In the genomic region with DNA sequence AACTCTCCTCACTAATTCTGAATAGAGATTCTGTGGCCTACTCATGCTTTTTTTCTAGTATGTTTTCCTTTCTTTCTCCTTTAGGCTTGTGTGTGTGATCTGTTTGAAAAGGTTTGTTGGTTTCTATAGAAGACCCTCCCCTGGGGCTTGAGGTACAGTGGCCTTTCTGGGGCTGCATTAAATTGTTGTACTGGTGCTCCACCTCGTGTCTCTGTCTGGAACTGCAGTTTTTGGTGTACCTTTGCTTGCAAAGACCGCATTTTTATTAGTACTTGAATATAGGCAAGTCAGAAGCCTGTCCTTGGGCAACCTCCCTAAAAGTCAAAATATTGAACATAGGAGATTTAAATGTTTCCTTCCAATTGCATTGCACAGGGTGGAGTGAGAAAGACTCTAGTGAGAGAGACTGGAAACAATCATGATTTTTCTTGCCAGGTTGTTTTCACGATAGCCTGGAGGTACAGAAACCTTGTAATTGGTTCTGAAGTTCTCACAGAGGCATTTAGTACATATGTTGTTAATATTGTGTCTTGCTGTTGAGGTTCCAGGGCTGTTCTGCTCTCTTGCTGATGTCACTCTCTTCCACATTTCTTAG, we compare ENCODE assay signal across 9 cellular contexts. TPM values are rescaled to one million over a fixed set of nuclear protein-coding genes. Genes with fewer than 3 reads are reported as not detected.
A peak's percentile ranks its signal among the peaks of the same experiment; 100 is the strongest.
DNase-seq lines count a peak whose midpoint lies in the region; ATAC-seq and TF ChIP-seq lines count a peak whose summit lies in the region.
"Had no signal": no experiment of that assay in that cellular context is flagged by ENCODE, and none has a peak within 500 bp of the region (broad histone marks: within the 10 kb centered on the region; RNA-seq: fewer than 3 reads in every experiment).

No MANE protein-coding gene starts in this region.

- WGBS in esophagus muscularis mucosa, result 39% methylated on average over 3 of the region's 3 CpGs

- H3K36me3 ChIP-seq in cardiac muscle cell (no peaks in the 10 kb centered on the region), MM.1S (replicated peaks; ENCODE audit: insufficient read depth, low read length) (no peaks in the 10 kb centered on the region), SU-DHL-6 (ENCODE audit: low read length) (no peaks in the 10 kb centered on the region), esophagus muscularis mucosa (no peaks in the 10 kb centered on the region)

- H3K4me3 ChIP-seq in cardiac muscle cell (no peak overlapping the region), MM.1S (ENCODE audit: low read length) (no peak overlapping the region), SU-DHL-6 (ENCODE audit: insufficient read depth, low read length, poor library complexity, severe bottlenecking) (no peak overlapping the region), esophagus muscularis mucosa (no peak overlapping the region)

- H3K9me3 ChIP-seq in cardiac muscle cell (ENCODE audit: low read depth) (no peaks in the 10 kb centered on the region), MM.1S (replicated peaks; ENCODE audit: insufficient read depth, low read length) (no peaks in the 10 kb centered on the region), SU-DHL-6 (ENCODE audit: insufficient read depth, low read length) (no peaks in the 10 kb centered on the region), esophagus muscularis mucosa (peaks cover 0 to 3% (median 1%) of the 10 kb centered on the region in 4 donors)

- DNase-seq in cardiac muscle cell (ENCODE audit: low read depth in 1 of 2, low spot score in 1 of 2) (peak; percentile 65 to 77), left ventricle myocardium superior (no peak), H4 (ENCODE audit: low spot score) (peak; percentile 33), MM.1S (peak; percentile 57), esophagus muscularis mucosa (ENCODE audit: extremely low spot score) (no peak), pulmonary artery endothelial cell (ENCODE audit: low read depth, low spot score) (peak; percentile 1)
- DNase-seq in activated CD4-positive, CD25-positive, alpha-beta regulatory T cell treated with anti-CD3 and anti-CD28 coated beads, Interleukin-2, amount 50 U/mL, for 72 hours, result no peak

- no peak for TF ChIP-seq EP300 in esophagus muscularis mucosa (IDR thresholded peaks at IDR 0.05)

- no peak overlapping the region for H3K4me2 ChIP-seq in MM.1S (ENCODE audit: low read depth, low read length)
- H3K4me2 ChIP-seq in SU-DHL-6 (ENCODE audit: low read depth, low read length, poor library complexity, severe bottlenecking), result no peak overlapping the region

- H3K27me3 ChIP-seq in cardiac muscle cell, result no peaks in the 10 kb centered on the region
- no peaks in the 10 kb centered on the region for H3K27me3 ChIP-seq in MM.1S (replicated peaks; ENCODE audit: insufficient read depth, low read length)
- H3K27me3 ChIP-seq in SU-DHL-6 (ENCODE audit: low read length), result no peaks in the 10 kb centered on the region
- no peaks in the 10 kb centered on the region for H3K27me3 ChIP-seq in esophagus muscularis mucosa

- no peak for TF ChIP-seq POLR2A in esophagus muscularis mucosa (IDR thresholded peaks at IDR 0.05; ENCODE audit: low read depth)

- H3K79me2 ChIP-seq in MM.1S (ENCODE audit: low read length), result no peaks in the 10 kb centered on the region
- H3K79me2 ChIP-seq in SU-DHL-6 (ENCODE audit: insufficient read depth, low read length), result no peaks in the 10 kb centered on the region

- H2AFZ ChIP-seq in MM.1S (ENCODE audit: low read length) (no peak overlapping the region), SU-DHL-6 (ENCODE audit: low read depth, low read length, severe bottlenecking) (no peak overlapping the region)

- H3K4me1 ChIP-seq in cardiac muscle cell (ENCODE audit: low read depth) (no peaks in the 10 kb centered on the region), MM.1S (ENCODE audit: low read length) (no peaks in the 10 kb centered on the region), esophagus muscularis mucosa (no peaks in the 10 kb centered on the region)

- H3K9ac ChIP-seq in MM.1S (ENCODE audit: low read length) (no peak overlapping the region), SU-DHL-6 (ENCODE audit: low read length) (no peak overlapping the region)

- intact Hi-C loops in left ventricle myocardium superior (cut with micrococcal nuclease) (no loop called here), esophagus muscularis mucosa (cut with DNase I) (no loop called here)

- ATAC-seq in left ventricle myocardium superior, result no peak

- H3K9me2 ChIP-seq in MM.1S (replicated peaks; ENCODE audit: insufficient read depth, low read length), result no peaks in the 10 kb centered on the region
- no peaks in the 10 kb centered on the region for H3K9me2 ChIP-seq in SU-DHL-6 (replicated peaks; ENCODE audit: insufficient read depth, low read length)

- H3K27ac ChIP-seq in cardiac muscle cell (no peak overlapping the region), MM.1S (ENCODE audit: low read length) (no peak overlapping the region), SU-DHL-6 (ENCODE audit: low read depth, low read length) (no peak overlapping the region), esophagus muscularis mucosa (replicated peaks in 1 of 4) (no peak overlapping the region)

- H3F3A ChIP-seq in MM.1S (ENCODE audit: insufficient read depth, low read length) (no peaks in the 10 kb centered on the region), SU-DHL-6 (ENCODE audit: insufficient read depth) (no peaks in the 10 kb centered on the region)

- H4K20me1 ChIP-seq in MM.1S (ENCODE audit: insufficient read depth, low read length) (no peaks in the 10 kb centered on the region), SU-DHL-6 (ENCODE audit: low read depth, low read length) (no peaks in the 10 kb centered on the region)

- TF ChIP-seq CTCF in cardiac muscle cell (IDR thresholded peaks at IDR 0.05; ENCODE audit: low read depth, low read length) (peak; percentile 86), MM.1S (IDR thresholded peaks at IDR 0.05; ENCODE audit: low read length) (peak; percentile 89), SU-DHL-6 (IDR thresholded peaks at IDR 0.05; ENCODE audit: insufficient read depth, low read length, poor library complexity, severe bottlenecking) (peak; percentile 50), esophagus muscularis mucosa (IDR thresholded peaks at IDR 0.05) (peak; percentile 44 to 62 (median 47))

RNA-seq across cellular contexts. Expression of gene SLCO1B1, which starts 39.0 kb away (rescaled TPM):
- total RNA-seq in cardiac muscle cell (not detected in 2 replicates), left ventricle myocardium superior (not detected), esophagus muscularis mucosa (not detected), pulmonary artery endothelial cell (not detected in 2 replicates)
- not detected in 2 replicates for polyA plus RNA-seq in cardiac muscle cell
- not detected in 2 replicates for total RNA-seq in H4 (2014; rRNA removed; shearing (Covaris generic))
- total RNA-seq: urinary bladder had no signal

Comparison
In these comparisons a context has a peak if more than half of its experiments do, and no peak if none do; other contexts are left out.
1. DNase-seq: peak in cardiac muscle cell (2 of 2), H4 (single experiment), MM.1S (single experiment) and pulmonary artery endothelial cell (single experiment); none in left ventricle myocardium superior (single experiment), esophagus muscularis mucosa (single experiment) and activated CD4-positive, CD25-positive, alpha-beta regulatory T cell treated with anti-CD3 and anti-CD28 coated beads, Interleukin-2, amount 50 U/mL, for 72 hours (single experiment).
2. Peak in every context shown above with its lines, with median percentiles within 50 percentile points of each other: CTCF ChIP-seq.